ENCODE assay signal across 8 cellular contexts in genomic region chr6:43053545-43054205, GRCh38. TPM values are rescaled to one million over a fixed set of nuclear protein-coding genes. Genes with fewer than 3 reads are reported as not detected.
A peak's percentile ranks its signal among the peaks of the same experiment; 100 is the strongest.
DNase-seq lines count a peak whose midpoint lies in the region; ATAC-seq, FAIRE-seq and TF ChIP-seq lines count a peak whose summit lies in the region.

Gene CUL7, minus strand, starts transcription at chr6:43053851. Its CDS starts 1,063 bp downstream, at chr6:43052788.

- no peaks in the 10 kb centered on the region for H3K27me3 Mint-ChIP-seq in type B pancreatic cell

- peak within 1 kb of the TSS; percentile 47 to 89 (median 87) for H3K27ac ChIP-seq in adrenal gland
- peak within 1 kb of the TSS; percentile 81 to 97 (median 94) for H3K27ac ChIP-seq in heart left ventricle

- peaks cover 15% of the 10 kb centered on the region for H3K36me3 Mint-ChIP-seq in type B pancreatic cell

- H3K27me3 ChIP-seq in adrenal gland = no peaks in the 10 kb centered on the region
- no peaks in the 10 kb centered on the region for H3K27me3 ChIP-seq in heart left ventricle

- H3K27ac Mint-ChIP-seq in type B pancreatic cell = peak within 1 kb of the TSS; percentile 93

- H3K9me3 ChIP-seq in adrenal gland (replicated peaks in 1 of 3) = no peaks in the 10 kb centered on the region
- no peaks in the 10 kb centered on the region for H3K9me3 ChIP-seq in heart left ventricle

- peak; percentile 88 for FAIRE-seq in GM12892 (lab: Jason Lieb, UNC)

- H3K9me3 Mint-ChIP-seq in type B pancreatic cell = no peaks in the 10 kb centered on the region

- TF ChIP-seq CTCF in adrenal gland (IDR thresholded peaks at IDR 0.05) (no peak), heart left ventricle (IDR thresholded peaks at IDR 0.05) (peak in 3 of 12 donors; percentile 3 to 12 (median 7)), type B pancreatic cell (conservative IDR thresholded peaks at IDR 0.05) (peak; percentile 12)

- peaks cover 16 to 18% of the 10 kb centered on the region in 2 donors for H3K4me1 ChIP-seq in adrenal gland (replicated peaks in 1 of 2)
- peaks cover 0 to 34% (median 18%) of the 10 kb centered on the region in 12 donors for H3K4me1 ChIP-seq in heart left ventricle

- H3K4me3 Mint-ChIP-seq in type B pancreatic cell = peak within 1 kb of the TSS; percentile 95

- DNase-seq in GM12892 (ENCODE audit: insufficient read length) (peak; percentile 99), NCI-H146 treated with DMSO at 0.1 percent for 48 hours (lab: John Stamatoyannopoulos, UW; ENCODE audit: unreplicated experiment) (peak; percentile 97), T-helper 1 cell (peak; percentile 79 to 94 (median 84)), adrenal gland (peak; percentile 90 to 96 (median 94)), heart left ventricle (peak; percentile 93 to 96 (median 96)), posterior cingulate gyrus (peak; percentile 55 to 97 (median 82)), type B pancreatic cell (ENCODE audit: extremely low spot score, unreplicated experiment) (peak; percentile 90)

- ATAC-seq in HG02840 (IDR thresholded peaks at IDR 0.05; ENCODE audit: low FRiP score, unreplicated experiment) (peak; percentile 71), heart left ventricle (peak; percentile 92 to 97 (median 96))

- peak; percentile 92 for TF ChIP-seq POLR2A in GM12892 (IDR thresholded peaks at IDR 0.05; ENCODE audit: low read depth, low read length)
- TF ChIP-seq POLR2A in adrenal gland (IDR thresholded peaks at IDR 0.05) = peak; percentile 73
- peak in 1 of 2 donors; percentile 83 for TF ChIP-seq POLR2A in heart left ventricle (IDR thresholded peaks at IDR 0.05)

- peaks cover 42% of the 10 kb centered on the region for H3K4me1 Mint-ChIP-seq in type B pancreatic cell (ENCODE audit: unreplicated experiment)

- 1 to 3% (median 1%) methylated on average over 10 to 42 of the region's 45 CpGs for WGBS in adrenal gland, 4 donors
- 1 to 7% (median 2%) methylated on average over 14 to 45 of the region's 45 CpGs for WGBS in heart left ventricle, 4 donors

- peaks cover 0 to 42% of the 10 kb centered on the region in 2 donors for H3K36me3 ChIP-seq in adrenal gland (replicated peaks in 1 of 2)
- H3K36me3 ChIP-seq in heart left ventricle = peaks cover 0 to 53% (median 46%) of the 10 kb centered on the region in 9 donors

- intact Hi-C loops in adrenal gland (cut with DNase I) = no loop called here
- intact Hi-C loops in heart left ventricle (cut with DNase I) = loop anchor here in 6 of 10 donors (2.0 to 10.0 kb wide), 5 partner anchors 33 to 151 kb away; partner anchors contain the start of gene RRP36 (in 1 of the 6)
- intact Hi-C loops in posterior cingulate gyrus (cut with DNase I) = loop anchor here (10.0 kb wide), 2 partner anchors 69 to 489 kb away; partner anchors contain the start of genes PPP2R5D and UBR2

- peak within 1 kb of the TSS; percentile 29 to 86 (median 66) for H3K4me3 ChIP-seq in adrenal gland
- peak within 1 kb of the TSS; percentile 36 to 87 (median 74) for H3K4me3 ChIP-seq in heart left ventricle

RNA-seq across cellular contexts. Expression of gene CUL7, which starts in this region (rescaled TPM):
- polyA plus RNA-seq in GM12892 (2012; ENCODE audit: missing spikeins) = 11.7 TPM
- total RNA-seq in adrenal gland = 10 to 100 TPM; 17.9 to 47.2 (median 35.1) TPM
- 10 to 100 TPM; 12.0 to 30.6 (median 19.3) TPM for polyA plus RNA-seq in adrenal gland
- 10 to 100 TPM in 2 of 9 donors, 1 to 10 TPM in 7; 5.6 to 13.2 (median 7.9) TPM for total RNA-seq in heart left ventricle
- polyA plus RNA-seq in heart left ventricle = 1 to 10 TPM; 3.5 to 6.1 TPM
- total RNA-seq in type B pancreatic cell (ENCODE audit: low replicate concordance) = 53.7 and 65.0 TPM in 2 replicates

Comparison
In these comparisons a context has a peak if more than half of its experiments do, and no peak if none do; other contexts are left out.
1. Peak in every context shown above with its lines: DNase-seq, ATAC-seq, H3K4me3 ChIP-seq and H3K27ac ChIP-seq.
2. intact Hi-C loops: an anchor here in heart left ventricle (2.0 to 10.0 kb wide) and posterior cingulate gyrus (10.0 kb wide); none called in adrenal gland.